1 cellular context compared by ENCODE assay signal in genomic region chr9:94413665-94414064, GRCh38.
TF ChIP-seq lines count a peak whose summit lies in the region.

No MANE protein-coding gene starts in this region.

TF ChIP-seq in K562, 482 proteins besides CTCF, POLR2A, EP300 and RAD21 (continued from another document):
- TF ChIP-seq PKNOX1 (IDR thresholded peaks at IDR 0.05): peak; percentile 75
- TF ChIP-seq TRIM24 (IDR thresholded peaks at IDR 0.05): peak; percentile 81
- 0 out of 2 replicates have a peak, but pooled peaks have one; percentile 13 for TF ChIP-seq PBX2 (CRISPR knock-in tag; IDR thresholded peaks at IDR 0.05; ENCODE audit: low read depth)
- 0 out of 2 replicates have a peak, but pooled peaks have one; percentile 24 for TF ChIP-seq PBX2 (tag; conservative IDR thresholded peaks at IDR 0.05; ENCODE audit: low read depth)
- TF ChIP-seq SMAD3 (CRISPR knock-in tag; conservative IDR thresholded peaks at IDR 0.05): 0 out of 2 replicates have a peak, but pooled peaks have one; percentile 45
- peak; percentile 73 for TF ChIP-seq KLF16 (IDR thresholded peaks at IDR 0.05)
- peak; percentile 92 for TF ChIP-seq CBFA2T2 (conservative IDR thresholded peaks at IDR 0.05)
- peak; percentile 59 for TF ChIP-seq DPF2 (IDR thresholded peaks at IDR 0.05)
- peak; percentile 86 for TF ChIP-seq MTA2 (IDR thresholded peaks at IDR 0.05; ENCODE audit: low read depth)
- TF ChIP-seq RCOR1 (IDR thresholded peaks at IDR 0.05; ENCODE audit: borderline replicate concordance in 1 of 2, low read depth in 2 of 2, low read length in 2 of 2): peak; percentile 52 to 75; a peak in 2 of 4 replicates
- TF ChIP-seq CTBP1 (IDR thresholded peaks at IDR 0.05; ENCODE audit: borderline replicate concordance): peak; percentile 31; the same call in 1 of the 2 replicates
- TF ChIP-seq POLR2AphosphoS5 (IDR thresholded peaks at IDR 0.05; ENCODE audit: control insufficient read depth, insufficient read depth, low read depth, low read length): peak; percentile 52; the same call in 1 of the 2 replicates
- TF ChIP-seq CXXC5 (CRISPR knock-in tag; IDR thresholded peaks at IDR 0.05): peak; percentile 49
- 0 out of 6 replicates have a peak, but pooled peaks of 1 of the 3 experiments have one; percentile 17 for TF ChIP-seq ZBTB11 (CRISPR knock-in tag; IDR thresholded peaks at IDR 0.05)
- TF ChIP-seq CREM (IDR thresholded peaks at IDR 0.05; ENCODE audit: low read depth): peak; percentile 42; the same call in 1 of the 2 replicates
- peak; percentile 96 for TF ChIP-seq SMAD4 (CRISPR knock-in tag; conservative IDR thresholded peaks at IDR 0.05)
- TF ChIP-seq SMARCE1 (IDR thresholded peaks at IDR 0.05): peak; percentile 53; the same call in 1 of the 2 replicates
- TF ChIP-seq NFIC (IDR thresholded peaks at IDR 0.05): peak; percentile 80
- TF ChIP-seq HMBOX1 (IDR thresholded peaks at IDR 0.05): peak; percentile 47; the same call in 1 of the 2 replicates
